In the genomic region with DNA sequence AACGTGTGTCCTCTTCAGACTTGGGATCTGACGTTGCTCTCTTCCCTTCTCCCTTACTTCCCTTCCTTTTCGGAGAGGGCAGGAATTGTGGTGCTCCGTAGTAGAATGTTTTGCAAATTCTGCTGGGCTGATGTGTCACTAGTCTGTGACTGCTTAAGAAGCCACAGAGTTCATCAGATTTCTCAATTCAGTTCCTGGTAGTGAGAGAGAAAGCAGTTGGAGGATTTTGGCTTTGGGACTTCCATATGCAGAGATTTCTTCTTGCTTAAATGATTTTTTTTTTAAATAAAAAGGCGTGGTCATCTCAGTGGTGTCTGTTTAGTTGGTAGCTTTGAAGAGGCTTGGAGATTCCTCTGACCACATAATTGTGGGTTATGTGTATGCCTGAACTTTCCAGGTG, we compare ENCODE assay signal across 23 cellular contexts. TPM values are rescaled to one million over a fixed set of nuclear protein-coding genes. Genes with fewer than 3 reads are reported as not detected.
DNase-seq lines count a peak whose midpoint lies in the region; ATAC-seq, FAIRE-seq and TF ChIP-seq lines count a peak whose summit lies in the region.
"Had no signal": no experiment of that assay in that cellular context is flagged by ENCODE, and none has a peak within 500 bp of the region (broad histone marks: within the 10 kb centered on the region; RNA-seq: fewer than 3 reads in every experiment).

No MANE protein-coding gene starts in this region.

- H3K4me1 ChIP-seq in H1 (replicated peaks in 1 of 4; ENCODE audit: control insufficient read depth in 3 of 4, insufficient read depth in 4 of 4, low read length in 3 of 4) (no peaks in the 10 kb centered on the region), osteoblast (ENCODE audit: insufficient read depth, low read length) (peaks cover 40% of the 10 kb centered on the region), heart left ventricle (no peaks in the 10 kb centered on the region), mesendoderm (ENCODE audit: control insufficient read depth, low read depth, low read length) (no peaks in the 10 kb centered on the region)
- H3K4me1 ChIP-seq: esophagus muscularis mucosa, SJCRH30, tibial nerve had no signal

- peaks cover 42% of the 10 kb centered on the region for H3K27me3 Mint-ChIP-seq in nephron progenitor cell (ENCODE audit: low read depth, poor library complexity)

- no peak overlapping the region for H3K4me2 ChIP-seq in H1 (ENCODE audit: insufficient read depth in 1 of 2, low read depth in 2 of 2, low read length in 2 of 2)
- H3K4me2 ChIP-seq in osteoblast (ENCODE audit: insufficient read depth, low read length), result peak overlapping the region; percentile 49
- no peak overlapping the region for H3K4me2 ChIP-seq in mesendoderm (ENCODE audit: low read length)

- no peak for TF ChIP-seq EP300 in H1 (IDR thresholded peaks at IDR 0.05; ENCODE audit: borderline replicate concordance in 1 of 2, low read depth in 2 of 2, low read length in 2 of 2)

- peaks cover 11% of the 10 kb centered on the region for H3K4me1 Mint-ChIP-seq in nephron progenitor cell
- H3K4me1 Mint-ChIP-seq: CD4-positive, CD25-positive, alpha-beta regulatory T cell; IgD-negative memory B cell; stimulated activated effector memory CD8-positive, alpha-beta T cell treated with anti-CD3 and anti-CD28 coated beads, Interleukin-12 subunit alpha, Interleukin-12 subunit beta, amount 100 ng/mL, for 72 hours had no signal

- H3K36me3 ChIP-seq in H1 (ENCODE audit: control insufficient read depth in 2 of 4, insufficient read depth in 4 of 4, low read length in 3 of 4) (no peaks in the 10 kb centered on the region), osteoblast (ENCODE audit: insufficient read depth, low read length) (peaks cover 95% of the 10 kb centered on the region), heart left ventricle (no peaks in the 10 kb centered on the region), mesendoderm (ENCODE audit: control insufficient read depth, insufficient read depth, low read length) (no peaks in the 10 kb centered on the region)
- H3K36me3 ChIP-seq: esophagus muscularis mucosa, SJCRH30, tibial nerve had no signal

- no peak for ATAC-seq in heart left ventricle
- ATAC-seq: stimulated activated effector memory CD8-positive, alpha-beta T cell treated with anti-CD3 and anti-CD28 coated beads, Interleukin-12 subunit alpha, Interleukin-12 subunit beta, amount 100 ng/mL, for 72 hours had no signal

- no peak overlapping the region for H4K5ac ChIP-seq in H1 (ENCODE audit: insufficient read length, low read depth, low read length)
- no peak overlapping the region for H4K5ac ChIP-seq in mesendoderm (ENCODE audit: low read length)

- no peak overlapping the region for H2BK120ac ChIP-seq in H1 (replicated peaks; ENCODE audit: low read depth, low read length)
- no peak overlapping the region for H2BK120ac ChIP-seq in mesendoderm (ENCODE audit: low read depth, low read length)

- no peak overlapping the region for H3K4me3 Mint-ChIP-seq in nephron progenitor cell
- H3K4me3 Mint-ChIP-seq: activated naive CD4-positive, alpha-beta T cell treated with anti-CD3 and anti-CD28 coated beads for 36 hours; CD4-positive, CD25-positive, alpha-beta regulatory T cell; IgD-negative memory B cell; stimulated activated effector memory CD8-positive, alpha-beta T cell treated with anti-CD3 and anti-CD28 coated beads, Interleukin-12 subunit alpha, Interleukin-12 subunit beta, amount 100 ng/mL, for 72 hours had no signal

- H3K56ac ChIP-seq in H1 (replicated peaks; ENCODE audit: insufficient read length, low read depth, low read length) (no peak overlapping the region), mesendoderm (ENCODE audit: low read length) (no peak overlapping the region)

- H2BK5ac ChIP-seq in H1 (ENCODE audit: low read depth, low read length) (no peak overlapping the region), mesendoderm (ENCODE audit: low read length) (no peak overlapping the region)

- H3K27ac ChIP-seq in H1 (ENCODE audit: low read depth, low read length), result no peak overlapping the region
- H3K27ac ChIP-seq in osteoblast (ENCODE audit: low read depth, low read length), result peak overlapping the region; percentile 71
- H3K27ac ChIP-seq in heart left ventricle, result no peak overlapping the region
- H3K27ac ChIP-seq in mesendoderm (ENCODE audit: low read depth, low read length), result no peak overlapping the region
- H3K27ac ChIP-seq: esophagus muscularis mucosa, SJCRH30, tibial nerve had no signal

- no peak for TF ChIP-seq RAD21 in H1 (IDR thresholded peaks at IDR 0.05 in 1 of 2, conservative IDR thresholded peaks at IDR 0.05 in 1 of 2; ENCODE audit: low read depth in 2 of 2, low read length in 2 of 2)

- no peaks in the 10 kb centered on the region for H3K9me3 ChIP-seq in H1 (ENCODE audit: insufficient read depth in 2 of 2, low read depth in 1 of 2, low read length in 1 of 2)
- H3K9me3 ChIP-seq in osteoblast (ENCODE audit: low read depth, low read length), result no peaks in the 10 kb centered on the region
- H3K9me3 ChIP-seq in heart left ventricle, result no peaks in the 10 kb centered on the region
- H3K9me3 ChIP-seq: esophagus muscularis mucosa, SJCRH30, tibial nerve had no signal

- H3K9ac ChIP-seq in H1 (replicated peaks in 1 of 4; ENCODE audit: extremely low read depth in 1 of 4, low read depth in 3 of 4, low read length in 3 of 4), result no peak overlapping the region
- no peak overlapping the region for H3K9ac ChIP-seq in mesendoderm (ENCODE audit: low read length)

- DNase-seq in EH (ENCODE audit: low read depth), result peak; percentile 72
- peak; percentile 74 for DNase-seq in NOMO-1 treated with DMSO at 0.1 percent for 48 hours (lab: John Stamatoyannopoulos, UW; ENCODE audit: unreplicated experiment)
- no peak for DNase-seq in H1 (ENCODE audit: low read depth in 1 of 2, low spot score in 2 of 2)
- DNase-seq in osteoblast (ENCODE audit: insufficient read length, low spot score, missing footprints), result peak; percentile 92
- DNase-seq in heart left ventricle, result no peak
- no peak for DNase-seq in mesendoderm
- no peak for DNase-seq in activated CD4-positive, alpha-beta T cell treated with anti-CD3 and anti-CD28 coated beads for 4 hours
- no peak for DNase-seq in nephron progenitor cell
- DNase-seq: activated CD4-positive, alpha-beta T cell treated with anti-CD3 and anti-CD28 coated beads for 48 hours; activated CD8-positive, alpha-beta memory T cell treated with anti-CD3 and anti-CD28 coated beads, Interleukin-2, amount 50 U/mL, for 48 hours; activated naive CD4-positive, alpha-beta T cell treated with anti-CD3 and anti-CD28 coated beads for 36 hours; CD4-positive, CD25-positive, alpha-beta regulatory T cell; DMS79; NCI-H1092; T1000 had no signal

- H3K18ac ChIP-seq in H1 (ENCODE audit: extremely low read depth, low read length) (no peak overlapping the region), mesendoderm (ENCODE audit: low read length) (no peak overlapping the region)

- WGBS in H1 (ENCODE audit: extremely low coverage in 1 of 2, insufficient coverage in 1 of 2, insufficient read length in 1 of 2, insufficient replicate concordance in 2 of 2, low coverage in 1 of 2, low lambda C conversion rate in 2 of 2, missing lambda C conversion rate in 1 of 2), 2 experiments, result 80% methylated on average over 5 of the region's 5 CpGs; no CpG with 5 or more reads in 1 of the 2 experiments
- 46 to 62% (median 55%) methylated on average over 5 of the region's 5 CpGs for WGBS in heart left ventricle, 4 donors
- WGBS in mesendoderm (ENCODE audit: extremely low coverage, insufficient coverage, low lambda C conversion rate), result no CpG with 5 or more reads among the region's 5 CpGs

- intact Hi-C loops in heart left ventricle (cut with DNase I), result loop anchor here in 1 of 10 donors (10.0 kb wide), 1 partner anchor 334 kb away; no protein-coding TSS in a partner anchor

- H2AK5ac ChIP-seq in H1 (ENCODE audit: low read depth, low read length) (no peak overlapping the region), mesendoderm (ENCODE audit: low read length) (no peak overlapping the region)

- no peak overlapping the region for H4K91ac ChIP-seq in H1 (replicated peaks; ENCODE audit: insufficient read length, low read length)

- H3K14ac ChIP-seq in H1 (ENCODE audit: insufficient read length), result no peak overlapping the region

- no peak overlapping the region for H2AFZ ChIP-seq in H1 (ENCODE audit: low read length)
- no peak overlapping the region for H2AFZ ChIP-seq in osteoblast (ENCODE audit: low read length)

- TF ChIP-seq CTCF in H1 (IDR thresholded peaks at IDR 0.05; ENCODE audit: control extremely low read depth in 1 of 3, insufficient read depth in 1 of 3, low read depth in 1 of 3, low read length in 3 of 3) (no peak), osteoblast (IDR thresholded peaks at IDR 0.05; ENCODE audit: extremely low read depth, low read depth, low read length) (no peak), heart left ventricle (IDR thresholded peaks at IDR 0.05) (no peak), nephron progenitor cell (IDR thresholded peaks at IDR 0.05) (no peak)

- CTCF ChIA-PET in H1 (lab: Charles Lee; ENCODE audit: partially characterized antibody), result interaction anchor here (1.0 to 5.5 kb wide), 3 partner anchors 9 to 124 kb away, joined by 3 to 27 read pairs (median 4); a partner anchor contains a TSS

- H3K23ac ChIP-seq in H1 (ENCODE audit: insufficient read length) (no peak overlapping the region), mesendoderm (ENCODE audit: low read length) (no peak overlapping the region)

- no peaks in the 10 kb centered on the region for H3K9me3 Mint-ChIP-seq in nephron progenitor cell
- H3K9me3 Mint-ChIP-seq: activated naive CD4-positive, alpha-beta T cell treated with anti-CD3 and anti-CD28 coated beads for 36 hours; brain; CD4-positive, CD25-positive, alpha-beta regulatory T cell; IgD-negative memory B cell; stimulated activated effector memory CD8-positive, alpha-beta T cell treated with anti-CD3 and anti-CD28 coated beads, Interleukin-12 subunit alpha, Interleukin-12 subunit beta, amount 100 ng/mL, for 72 hours had no signal

- H2BK15ac ChIP-seq in H1 (ENCODE audit: low read length) (no peak overlapping the region), mesendoderm (replicated peaks; ENCODE audit: low read depth) (no peak overlapping the region)

- no peak overlapping the region for H2BK20ac ChIP-seq in H1 (ENCODE audit: low read length)

- H3K4ac ChIP-seq in H1 (replicated peaks; ENCODE audit: insufficient read length, low read depth, low read length), result no peak overlapping the region
- H3K4ac ChIP-seq in mesendoderm (ENCODE audit: low read depth, low read length), result no peak overlapping the region

- H3K4me3 ChIP-seq in H1 (ENCODE audit: extremely low read depth in 1 of 4, insufficient read depth in 2 of 4, low read depth in 3 of 4, low read length in 4 of 4), result no peak overlapping the region
- peak overlapping the region; percentile 36 for H3K4me3 ChIP-seq in osteoblast (ENCODE audit: insufficient read depth, low read length)
- H3K4me3 ChIP-seq in heart left ventricle, result no peak overlapping the region
- H3K4me3 ChIP-seq in mesendoderm (ENCODE audit: low read length), result no peak overlapping the region
- H3K4me3 ChIP-seq: esophagus muscularis mucosa, SJCRH30, tibial nerve had no signal

- TF ChIP-seq POLR2A in H1 (IDR thresholded peaks at IDR 0.05; ENCODE audit: control extremely low read depth in 1 of 2, low read depth in 2 of 2, low read length in 2 of 2) (no peak), heart left ventricle (IDR thresholded peaks at IDR 0.05) (no peak)

- no peaks in the 10 kb centered on the region for H3K23me2 ChIP-seq in H1 (ENCODE audit: low read depth, low read length)

- FAIRE-seq in H1 (lab: Jason Lieb, UNC), result no peak

- H3K27ac Mint-ChIP-seq in nephron progenitor cell, result no peak overlapping the region
- H3K27ac Mint-ChIP-seq: activated naive CD4-positive, alpha-beta T cell treated with anti-CD3 and anti-CD28 coated beads for 36 hours; brain; CD4-positive, CD25-positive, alpha-beta regulatory T cell; IgD-negative memory B cell; progenitor cell of endocrine pancreas; stimulated activated effector memory CD8-positive, alpha-beta T cell treated with anti-CD3 and anti-CD28 coated beads, Interleukin-12 subunit alpha, Interleukin-12 subunit beta, amount 100 ng/mL, for 72 hours had no signal

- H4K8ac ChIP-seq in H1 (ENCODE audit: extremely low read depth, insufficient read depth, low read length) (no peak overlapping the region), mesendoderm (ENCODE audit: low read depth, low read length) (no peak overlapping the region)

- H4K20me1 ChIP-seq in H1 (replicated peaks in 1 of 2; ENCODE audit: control insufficient read depth in 1 of 2, insufficient read depth in 2 of 2, low read length in 2 of 2), result no peaks in the 10 kb centered on the region
- peaks cover 49% of the 10 kb centered on the region for H4K20me1 ChIP-seq in osteoblast (ENCODE audit: insufficient read depth, low read length)

- H3K79me2 ChIP-seq in H1 (ENCODE audit: control insufficient read depth in 1 of 2, insufficient read depth in 2 of 2, low read length in 2 of 2) (no peaks in the 10 kb centered on the region), osteoblast (ENCODE audit: insufficient read depth, low read length) (peaks cover 1% of the 10 kb centered on the region), mesendoderm (ENCODE audit: control insufficient read depth, insufficient read depth, low read length) (no peaks in the 10 kb centered on the region)

- POLR2A ChIA-PET in H1 (lab: Charles Lee; ENCODE audit: partially characterized antibody), result no interaction called here

- H3K79me1 ChIP-seq in H1 (ENCODE audit: low read depth, low read length) (no peaks in the 10 kb centered on the region; the same call in 1 of the 2 replicates), mesendoderm (ENCODE audit: low read length) (no peaks in the 10 kb centered on the region)

- H3K27me3 ChIP-seq in H1 (replicated peaks in 1 of 4; ENCODE audit: control insufficient read depth in 3 of 4, extremely low read depth in 1 of 4, insufficient read depth in 3 of 4, low read length in 3 of 4) (no peaks in the 10 kb centered on the region; a peak in 1 of 7 replicates), osteoblast (ENCODE audit: insufficient read depth, low read length) (no peaks in the 10 kb centered on the region), heart left ventricle (peaks cover 0 to 18% (median 0%) of the 10 kb centered on the region in 9 donors), mesendoderm (ENCODE audit: insufficient read depth, low read length, poor library complexity) (no peaks in the 10 kb centered on the region)
- H3K27me3 ChIP-seq: dorsolateral prefrontal cortex had no signal

- peak overlapping the region; percentile 12; the same call in 1 of the 2 replicates for H2BK12ac ChIP-seq in H1 (ENCODE audit: low read depth, low read length)

- H3K36me3 Mint-ChIP-seq in nephron progenitor cell (ENCODE audit: low read depth), result no peaks in the 10 kb centered on the region
- H3K36me3 Mint-ChIP-seq: brain; CD4-positive, CD25-positive, alpha-beta regulatory T cell; IgD-negative memory B cell; stimulated activated effector memory CD8-positive, alpha-beta T cell treated with anti-CD3 and anti-CD28 coated beads, Interleukin-12 subunit alpha, Interleukin-12 subunit beta, amount 100 ng/mL, for 72 hours had no signal

RNA-seq across cellular contexts. Expression of a gene that starts 10.1 kb away (rescaled TPM):
- 0.60 and 1.8 TPM in 2 replicates for total RNA-seq in H1 (2021; fragmentation: NEBNext Ultra II Directional; extraction: Animal tissue kit (Norgen Biotek cat#: 25700))
- polyA plus RNA-seq in H1 (2011; rRNA removed), result 0.11 and 0.16 TPM in 2 replicates
- polyA plus RNA-seq in H1 (2011; cell fraction: cytosol; rRNA removed), result 0.40 TPM
- 0.37 TPM for polyA plus RNA-seq in H1 (2011; cell fraction: nucleus; rRNA removed)
- polyA plus RNA-seq in H1 (2012, experiment 1 of 2), result 1.2 to 1.6 TPM (median 1.3 TPM) in 4 replicates
- polyA plus RNA-seq in H1 (2012, experiment 2 of 2), result 0.24 TPM
- 2.0 TPM for polyA plus RNA-seq in H1 (2013, experiment 1 of 2)
- polyA plus RNA-seq in H1 (2013, experiment 2 of 2), result 1.8 TPM
- 0.20 and 0.88 TPM in 2 replicates for polyA minus RNA-seq in H1 (2011; rRNA and poly(A)+ RNA removed)
- polyA minus RNA-seq in H1 (2011; cell fraction: cytosol; rRNA and poly(A)+ RNA removed), result not detected
- 1.00 TPM for polyA minus RNA-seq in H1 (2011; cell fraction: nucleus; rRNA and poly(A)+ RNA removed)
- total RNA-seq in osteoblast, result 579 and 687 TPM in 2 replicates
- 1 to 10 TPM in 2 of 9 donors, under 1 TPM in 7; 0.04 to 9.6 (median 0.23) TPM for total RNA-seq in heart left ventricle
- under 1 TPM; 0.08 to 0.19 TPM for polyA plus RNA-seq in heart left ventricle
- polyA plus RNA-seq in mesendoderm (2013, experiment 1 of 2), result 0.08 TPM
- polyA plus RNA-seq in mesendoderm (2013, experiment 2 of 2), result 0.06 TPM
- total RNA-seq: activated naive CD4-positive, alpha-beta T cell treated with anti-CD3 and anti-CD28 coated beads for 36 hours had no signal
- polyA plus RNA-seq: IgD-negative memory B cell had no signal

Comparison
In these comparisons a context has a peak if more than half of its experiments do, and no peak if none do; other contexts are left out.
1. DNase-seq: peak in EH (single experiment), NOMO-1 treated with DMSO at 0.1 percent for 48 hours (single experiment) and osteoblast (single experiment); none in H1 (0 of 2), heart left ventricle (0 of 5), mesendoderm (single experiment), activated CD4-positive, alpha-beta T cell treated with anti-CD3 and anti-CD28 coated beads for 4 hours (0 of 2) and nephron progenitor cell (single experiment).
2. RNA of a gene that starts 10.1 kb away (total RNA-seq): 579 to 687 TPM in osteoblast; 0.60 to 1.8 TPM in H1 and 0.04 to 9.6 TPM in heart left ventricle; every median in the first group is over 10 times any median in the second.